ENCODE assay signal across 14 cellular contexts in the genomic region with DNA sequence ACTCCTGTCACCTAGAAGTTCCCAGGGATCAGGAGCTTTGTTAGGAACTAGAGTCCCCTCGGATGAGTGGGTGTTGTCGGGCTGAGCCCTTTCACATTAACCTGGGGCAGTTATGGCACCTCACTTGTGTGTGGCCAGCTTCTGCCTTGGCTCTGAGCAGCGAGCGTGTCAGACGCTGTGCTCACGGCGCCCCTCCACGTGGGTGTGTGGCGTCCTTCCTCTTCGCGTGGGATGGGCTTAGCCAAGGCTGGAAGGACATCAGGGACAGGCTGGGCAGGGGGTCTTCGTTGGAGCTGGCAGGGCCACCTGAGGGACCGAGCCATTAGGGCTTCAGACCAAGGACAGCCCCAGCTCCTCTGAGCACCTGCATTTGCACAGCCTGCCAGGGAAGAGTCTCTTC. TPM values are rescaled to one million over a fixed set of nuclear protein-coding genes. Genes with fewer than 3 reads are reported as not detected.
DNase-seq lines count a peak whose midpoint lies in the region; ATAC-seq and TF ChIP-seq lines count a peak whose summit lies in the region.
"Had no signal": no experiment of that assay in that cellular context is flagged by ENCODE, and none has a peak within 500 bp of the region (broad histone marks: within the 10 kb centered on the region; RNA-seq: fewer than 3 reads in every experiment).

No MANE protein-coding gene starts in this region.

- DNase-seq in NT2/D1 (ENCODE audit: low read depth, low spot score) = no peak
- DNase-seq in hepatocyte (ENCODE audit: low spot score) = no peak
- DNase-seq in gastrocnemius medialis = no peak
- DNase-seq in activated CD4-positive, CD25-positive, alpha-beta regulatory T cell treated with anti-CD3 and anti-CD28 coated beads, Interleukin-2, amount 50 U/mL, for 72 hours = no peak
- DNase-seq in naive thymus-derived CD4-positive, alpha-beta T cell = no peak
- DNase-seq: activated CD4-positive, alpha-beta T cell treated with anti-CD3 and anti-CD28 coated beads for 4 hours; C1 segment of cervical spinal cord; left colon; NCI-H187 treated with DMSO at 0.1 percent for 48 hours; NCI-H526 had no signal

- peaks cover 0 to 2% (median 0%) of the 10 kb centered on the region in 11 donors for H3K9me3 Mint-ChIP-seq in naive thymus-derived CD4-positive, alpha-beta T cell
- H3K9me3 Mint-ChIP-seq: T-helper 1 cell treated with Interleukin-12 subunit alpha and Interleukin-12 subunit beta and Interleukin-4 antibody, amounts not matched to agents 30 μg/mL and 1 μg/mL, for 36 hours had no signal

- in situ Hi-C loops in gastrocnemius medialis (cut with MboI; ENCODE audit: low sequenced_read_pairs in 4 of 4) = no loop called here

- H3K4me3 ChIP-seq in NT2/D1 (ENCODE audit: insufficient read length, low read depth) = no peak overlapping the region
- no peak overlapping the region for H3K4me3 ChIP-seq in hepatocyte
- H3K4me3 ChIP-seq in gastrocnemius medialis = no peak overlapping the region
- no peak overlapping the region for H3K4me3 ChIP-seq in naive thymus-derived CD4-positive, alpha-beta T cell (ENCODE audit: low read length)

- H4K20me1 ChIP-seq in hepatocyte (ENCODE audit: insufficient read depth, poor library complexity, severe bottlenecking) = peaks cover 15% of the 10 kb centered on the region

- H3K4me1 Mint-ChIP-seq in naive thymus-derived CD4-positive, alpha-beta T cell = peaks cover 0 to 7% (median 4%) of the 10 kb centered on the region in 7 donors

- no peak for ATAC-seq in gastrocnemius medialis
- no peak for ATAC-seq in GM18907 (IDR thresholded peaks at IDR 0.05; ENCODE audit: unreplicated experiment)
- no peak for ATAC-seq in naive thymus-derived CD4-positive, alpha-beta T cell
- no peak for ATAC-seq in GM21390 (IDR thresholded peaks at IDR 0.05; ENCODE audit: unreplicated experiment)
- ATAC-seq: left colon had no signal

- H3K79me2 ChIP-seq in hepatocyte = peaks cover 61% of the 10 kb centered on the region

- no peaks in the 10 kb centered on the region for H3K9me2 ChIP-seq in hepatocyte (replicated peaks; ENCODE audit: insufficient read depth)

- peak overlapping the region; percentile 5 for H3K9ac ChIP-seq in NT2/D1 (ENCODE audit: insufficient read length, low read depth)

- H3K36me3 Mint-ChIP-seq in naive thymus-derived CD4-positive, alpha-beta T cell = peaks cover 0 to 18% (median 3%) of the 10 kb centered on the region in 5 donors

- POLR2A ChIA-PET in naive thymus-derived CD4-positive, alpha-beta T cell (lab: Charles Lee) = no interaction called here

- no peaks in the 10 kb centered on the region for H3K27me3 Mint-ChIP-seq in naive thymus-derived CD4-positive, alpha-beta T cell

- H3K27me3 ChIP-seq in NT2/D1 (ENCODE audit: insufficient read depth, insufficient read length) (no peaks in the 10 kb centered on the region), hepatocyte (no peaks in the 10 kb centered on the region), gastrocnemius medialis (no peaks in the 10 kb centered on the region)
- no peaks in the 10 kb centered on the region for H3K27me3 ChIP-seq in naive thymus-derived CD4-positive, alpha-beta T cell (ENCODE audit: control insufficient read depth in 2 of 2, insufficient read depth in 2 of 2, low read length in 2 of 2)

- peak overlapping the region in 1 of 9 donors; percentile 34 for H3K27ac Mint-ChIP-seq in naive thymus-derived CD4-positive, alpha-beta T cell
- H3K27ac Mint-ChIP-seq: T-helper 1 cell treated with Interleukin-12 subunit alpha and Interleukin-12 subunit beta and Interleukin-4 antibody, amounts not matched to agents 30 μg/mL and 1 μg/mL, for 36 hours had no signal

- peak overlapping the region; percentile 62; the same call in 1 of the 2 replicates for H3K27ac ChIP-seq in C4-2B
- peak overlapping the region; percentile 76 for H3K27ac ChIP-seq in hepatocyte
- H3K27ac ChIP-seq in gastrocnemius medialis = peak overlapping the region; percentile 81 to 94 (median 86)
- no peak overlapping the region for H3K27ac ChIP-seq in naive thymus-derived CD4-positive, alpha-beta T cell (ENCODE audit: low read depth, low read length)

- no peak for TF ChIP-seq POLR2A in gastrocnemius medialis (IDR thresholded peaks at IDR 0.05)

- TF ChIP-seq CTCF in C4-2B (conservative IDR thresholded peaks at IDR 0.05) (no peak), hepatocyte (IDR thresholded peaks at IDR 0.05; ENCODE audit: poor library complexity) (no peak), gastrocnemius medialis (IDR thresholded peaks at IDR 0.05 in 4 of 5, conservative IDR thresholded peaks at IDR 0.05 in 1 of 5) (no peak)

- intact Hi-C loops in gastrocnemius medialis (cut with DNase I; ENCODE audit: low total_unique reads) = no loop called here
- intact Hi-C loops in naive thymus-derived CD4-positive, alpha-beta T cell (cut with micrococcal nuclease) = no loop called here

- peak overlapping the region; percentile 63 for H3K4me2 ChIP-seq in hepatocyte

- H2AFZ ChIP-seq in hepatocyte = no peak overlapping the region

- WGBS in hepatocyte (ENCODE audit: low lambda C conversion rate, missing lambda C conversion rate) = 94% methylated on average over 13 of the region's 13 CpGs

- H3K36me3 ChIP-seq in NT2/D1 (ENCODE audit: insufficient read depth, insufficient read length, low read length) (peaks cover 79% of the 10 kb centered on the region), hepatocyte (replicated peaks; ENCODE audit: insufficient read depth, low read depth) (no peaks in the 10 kb centered on the region), gastrocnemius medialis (peaks cover 0 to 11% of the 10 kb centered on the region in 2 donors)
- H3K36me3 ChIP-seq in naive thymus-derived CD4-positive, alpha-beta T cell (ENCODE audit: control insufficient read depth in 2 of 3, insufficient read depth in 3 of 3, low read length in 3 of 3) = peaks cover 0 to 86% (median 0%) of the 10 kb centered on the region in 3 experiments

- H3K9me3 ChIP-seq in NT2/D1 (ENCODE audit: insufficient read depth, low read length) (no peaks in the 10 kb centered on the region), hepatocyte (ENCODE audit: low read depth) (no peaks in the 10 kb centered on the region), gastrocnemius medialis (no peaks in the 10 kb centered on the region)
- H3K9me3 ChIP-seq in naive thymus-derived CD4-positive, alpha-beta T cell (ENCODE audit: control insufficient read depth in 2 of 3, low read length in 3 of 3) = no peaks in the 10 kb centered on the region

- CTCF ChIA-PET in naive thymus-derived CD4-positive, alpha-beta T cell (lab: Charles Lee) = interaction anchor here (0.5 kb wide), 1 partner anchor 178 kb away, joined by 3 read pairs; no protein-coding TSS in a partner anchor

- H3K4me1 ChIP-seq in NT2/D1 (ENCODE audit: insufficient read depth, insufficient read length) (peaks cover 47% of the 10 kb centered on the region), hepatocyte (ENCODE audit: insufficient read depth) (peaks cover 17% of the 10 kb centered on the region), gastrocnemius medialis (peaks cover 35 to 48% of the 10 kb centered on the region in 2 donors)
- no peaks in the 10 kb centered on the region for H3K4me1 ChIP-seq in naive thymus-derived CD4-positive, alpha-beta T cell (ENCODE audit: control insufficient read depth in 2 of 2, insufficient read depth in 2 of 2, low read length in 2 of 2)

- no peak overlapping the region for H3K4me3 Mint-ChIP-seq in naive thymus-derived CD4-positive, alpha-beta T cell
- H3K4me3 Mint-ChIP-seq: T-helper 1 cell treated with Interleukin-12 subunit alpha and Interleukin-12 subunit beta and Interleukin-4 antibody, amounts not matched to agents 30 μg/mL and 1 μg/mL, for 36 hours had no signal

RNA-seq across cellular contexts. Expression of gene DOT1L, which starts 23.4 kb away (rescaled TPM):
- total RNA-seq in hepatocyte (6.9 and 9.5 TPM in 2 replicates), gastrocnemius medialis (10 to 100 TPM in 3 of 4 donors, 1 to 10 TPM in 1; 9.3 to 48.5 (median 15.8) TPM)
- polyA plus RNA-seq in hepatocyte = 9.1 and 10.7 TPM in 2 replicates
- total RNA-seq in naive thymus-derived CD4-positive, alpha-beta T cell = 10 to 100 TPM; 27.8 to 66.1 (median 38.3) TPM
- 1 to 10 TPM in 1 of 2 donors, under 1 TPM in 1; 0.32 to 1.1 TPM for polyA plus RNA-seq in naive thymus-derived CD4-positive, alpha-beta T cell

RNA-seq across cellular contexts. Expression of gene AP3D1, which starts 35.8 kb away (rescaled TPM):
- total RNA-seq in hepatocyte (92.2 and 102 TPM in 2 replicates), gastrocnemius medialis (100 to 1,000 TPM in 1 of 4 donors, 10 to 100 TPM in 3; 71.0 to 139 (median 99.0) TPM)
- polyA plus RNA-seq in hepatocyte = 108 and 109 TPM in 2 replicates
- 100 to 1,000 TPM in 1 of 5 experiments, 10 to 100 TPM in 4; 63.7 to 106 (median 80.3) TPM for total RNA-seq in naive thymus-derived CD4-positive, alpha-beta T cell
- polyA plus RNA-seq in naive thymus-derived CD4-positive, alpha-beta T cell = 10 to 100 TPM; 12.3 to 41.7 TPM

RNA-seq across cellular contexts. Expression of gene PLEKHJ1, which starts 49.0 kb away (rescaled TPM):
- 142 and 165 TPM in 2 replicates for total RNA-seq in hepatocyte
- 190 and 207 TPM in 2 replicates for polyA plus RNA-seq in hepatocyte
- total RNA-seq in gastrocnemius medialis = 10 to 100 TPM; 50.1 to 72.4 (median 61.6) TPM
- total RNA-seq in naive thymus-derived CD4-positive, alpha-beta T cell = 10 to 100 TPM; 32.9 to 65.0 (median 50.2) TPM
- 100 to 1,000 TPM in 1 of 2 donors, 10 to 100 TPM in 1; 79.5 to 123 TPM for polyA plus RNA-seq in naive thymus-derived CD4-positive, alpha-beta T cell

RNA-seq across cellular contexts. Expression of gene SF3A2, which starts 49.5 kb away (rescaled TPM):
- total RNA-seq in hepatocyte (17.9 and 21.2 TPM in 2 replicates), gastrocnemius medialis (10 to 100 TPM; 23.9 to 29.2 (median 26.5) TPM)
- polyA plus RNA-seq in hepatocyte = 75.3 and 81.1 TPM in 2 replicates
- 100 to 1,000 TPM; 131 to 150 (median 133) TPM for total RNA-seq in naive thymus-derived CD4-positive, alpha-beta T cell
- polyA plus RNA-seq in naive thymus-derived CD4-positive, alpha-beta T cell = 10 to 100 TPM; 22.3 to 34.5 TPM
